In the genomic region with DNA sequence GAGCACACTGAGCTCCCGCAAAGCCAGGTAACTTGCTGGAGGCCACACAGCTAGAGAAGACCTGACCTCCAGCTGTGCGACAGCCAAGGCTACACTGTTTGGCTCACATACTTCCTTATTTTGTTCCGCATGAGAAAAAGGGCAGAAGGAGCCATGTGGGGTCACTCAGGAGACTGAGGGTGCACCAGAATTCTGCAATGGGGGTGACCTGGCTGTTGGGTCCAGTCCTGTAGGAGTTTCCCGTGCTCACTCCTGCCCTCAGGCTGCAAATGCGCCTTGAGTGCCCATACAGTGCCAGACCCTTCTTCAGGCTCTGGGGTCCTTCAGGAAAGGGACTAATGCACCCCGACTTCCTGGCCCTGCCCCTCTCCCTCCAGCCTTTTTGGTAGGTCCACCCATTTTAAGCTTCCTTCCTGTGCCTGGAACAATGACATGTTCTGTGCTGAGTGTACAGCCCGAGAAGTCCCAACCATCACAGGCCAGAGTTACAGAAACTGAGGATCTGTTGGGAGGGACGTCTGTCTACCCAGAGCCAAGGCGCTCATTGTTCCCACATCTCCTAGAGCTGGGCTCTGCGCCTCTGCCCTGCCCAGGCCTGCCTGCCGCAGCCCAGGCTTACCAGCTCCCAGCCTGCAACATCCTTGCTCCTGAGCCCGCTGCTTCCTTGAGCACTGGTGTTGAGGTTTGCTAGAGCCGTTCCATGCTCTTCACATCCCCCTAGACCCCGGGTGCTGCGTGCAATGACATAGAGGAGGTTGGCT, we compare ENCODE assay signal across 16 cellular contexts. TPM values are rescaled to one million over a fixed set of nuclear protein-coding genes. Genes with fewer than 3 reads are reported as not detected.
DNase-seq lines count a peak whose midpoint lies in the region; ATAC-seq and TF ChIP-seq lines count a peak whose summit lies in the region.
"Had no signal": no experiment of that assay in that cellular context is flagged by ENCODE, and none has a peak within 500 bp of the region (broad histone marks: within the 10 kb centered on the region; RNA-seq: fewer than 3 reads in every experiment).

No MANE protein-coding gene starts in this region.

- peak overlapping the region; percentile 35 to 80 (median 73) for H3K27ac ChIP-seq in heart right ventricle
- no peak overlapping the region for H3K27ac ChIP-seq in aorta (ENCODE audit: low read depth in 1 of 2, low read length in 2 of 2)
- H3K27ac ChIP-seq: GM23248 had no signal

- no peak for TF ChIP-seq CTCF in heart right ventricle (IDR thresholded peaks at IDR 0.05)

- ATAC-seq in heart right ventricle, result peak; percentile 42 to 91 (median 84)
- no peak for ATAC-seq in aorta (ENCODE audit: low FRiP score)

- H3K27me3 ChIP-seq in heart right ventricle, result no peaks in the 10 kb centered on the region
- H3K27me3 ChIP-seq in aorta (ENCODE audit: control insufficient read depth in 1 of 2, insufficient read depth in 2 of 2, low read length in 1 of 2), result no peaks in the 10 kb centered on the region
- H3K27me3 ChIP-seq: breast epithelium had no signal

- H3K4me3 ChIP-seq in heart right ventricle (no peak overlapping the region), aorta (ENCODE audit: low read length in 2 of 2) (no peak overlapping the region)
- H3K4me3 ChIP-seq: breast epithelium, GM23248 had no signal

- 76 to 79% methylated on average over 15 of the region's 15 CpGs for WGBS in heart right ventricle, 2 donors
- WGBS in aorta, 2 donors, result 93 to 95% methylated on average over 15 of the region's 15 CpGs

- peak; percentile 4 for DNase-seq in activated CD8-positive, alpha-beta memory T cell treated with anti-CD3 and anti-CD28 coated beads, Interleukin-2, amount 50 U/mL, for 4 hours
- no peak for DNase-seq in activated CD8-positive, alpha-beta memory T cell treated with anti-CD3 and anti-CD28 coated beads, Interleukin-2, amount 50 U/mL, for 48 hours
- DNase-seq in heart right ventricle (no peak), mesenteric fat pad (ENCODE audit: low spot score) (peak; percentile 87), aorta (peak; percentile 41 to 63), MV-4-11 (lab: John Stamatoyannopoulos, UW) (no peak), GM19240 (ENCODE audit: insufficient read length, low spot score) (no peak), NCI-H146 treated with DMSO at 0.1 percent for 48 hours (lab: John Stamatoyannopoulos, UW; ENCODE audit: unreplicated experiment) (no peak)
- DNase-seq: 8988T; activated CD8-positive, alpha-beta memory T cell treated with anti-CD3 and anti-CD28 coated beads for 24 hours; GM23248; NCI-H146; NCI-H774; stimulated activated CD4-positive, alpha-beta T cell treated with anti-CD3 and anti-CD28 coated beads, Interleukin-4, amount 100 ng/mL, for 1 hour; T-helper 9 cell had no signal

- H3K36me3 ChIP-seq in heart right ventricle, result no peaks in the 10 kb centered on the region
- no peaks in the 10 kb centered on the region for H3K36me3 ChIP-seq in aorta (ENCODE audit: control insufficient read depth in 1 of 2, insufficient read depth in 2 of 2, low read length in 1 of 2)
- H3K36me3 ChIP-seq: breast epithelium had no signal

- H3K4me1 ChIP-seq in heart right ventricle, result peaks cover 5 to 61% (median 22%) of the 10 kb centered on the region in 9 donors
- H3K4me1 ChIP-seq in aorta (ENCODE audit: control insufficient read depth in 1 of 2, insufficient read depth in 2 of 2, low read length in 2 of 2), result no peaks in the 10 kb centered on the region
- H3K4me1 ChIP-seq: breast epithelium had no signal

- intact Hi-C loops in heart right ventricle (cut with DNase I), result loop anchor here in 2 of 10 donors (10.0 kb wide), 2 partner anchors 45 to 65 kb away; no protein-coding TSS in a partner anchor
- intact Hi-C loops in aorta (cut with DNase I), result no loop called here

- H3K9me3 ChIP-seq in heart right ventricle (no peaks in the 10 kb centered on the region), aorta (ENCODE audit: control insufficient read depth, low read length) (no peaks in the 10 kb centered on the region)
- H3K9me3 ChIP-seq: breast epithelium had no signal

RNA-seq across cellular contexts. Expression of a gene that starts 33.5 kb away (rescaled TPM):
- total RNA-seq in heart right ventricle (10 to 100 TPM; 29.6 to 85.0 (median 40.0) TPM), mesenteric fat pad (105 TPM), aorta (100 to 1,000 TPM; 123 to 160 TPM)
- polyA plus RNA-seq in heart right ventricle (10 to 100 TPM; 12.7 to 24.9 TPM), aorta (1 to 10 TPM; 5.7 to 8.4 TPM)
- total RNA-seq: GM23248 had no signal

Comparison
In these comparisons a context has a peak if more than half of its experiments do, and no peak if none do; other contexts are left out.
1. DNase-seq: peak in activated CD8-positive, alpha-beta memory T cell treated with anti-CD3 and anti-CD28 coated beads, Interleukin-2, amount 50 U/mL, for 4 hours (single experiment), mesenteric fat pad (single experiment) and aorta (2 of 2); none in activated CD8-positive, alpha-beta memory T cell treated with anti-CD3 and anti-CD28 coated beads, Interleukin-2, amount 50 U/mL, for 48 hours (single experiment), heart right ventricle (0 of 2), MV-4-11 (single experiment), GM19240 (single experiment) and NCI-H146 treated with DMSO at 0.1 percent for 48 hours (single experiment).
2. H3K27ac ChIP-seq: peak in heart right ventricle (10 of 10); none in aorta (0 of 2).